1 cellular context compared by ENCODE assay signal in genomic region chr22:20966883-20967696, GRCh38.
A peak's percentile ranks its signal among the peaks of the same experiment; 100 is the strongest.
TF ChIP-seq lines count a peak whose summit lies in the region.

AIFM3 (plus strand) TSS chr22:20967255; CDS start chr22:20967945, 690 bp downstream.

TF ChIP-seq in K562, 482 proteins besides CTCF, POLR2A, EP300 and RAD21 (continued from another document):
- TF ChIP-seq RERE (CRISPR knock-in tag; IDR thresholded peaks at IDR 0.05; ENCODE audit: borderline replicate concordance) (peak; percentile 84; the same call in 1 of the 2 replicates), ZNF830 (CRISPR knock-in tag; IDR thresholded peaks at IDR 0.05) (0 out of 2 replicates have a peak, but pooled peaks have one; percentile 46)
